8 cellular contexts compared by ENCODE assay signal in genomic region chr1:156740679-156741612, GRCh38. TPM values are rescaled to one million over a fixed set of nuclear protein-coding genes. Genes with fewer than 3 reads are reported as not detected.
DNase-seq lines count a peak whose midpoint lies in the region; ATAC-seq, FAIRE-seq and TF ChIP-seq lines count a peak whose summit lies in the region.

TSS of gene MRPL24 (minus strand) at chr1:156741088. CDS start at chr1:156738704, 2,384 bp downstream.

- WGBS in mesodermal cell (ENCODE audit: insufficient coverage in 2 of 2), 2 experiments = 1% methylated on average over 25 to 32 of the region's 42 CpGs

- peaks cover 16% of the 10 kb centered on the region for H3K4me1 ChIP-seq in OCI-LY3 (ENCODE audit: low read length)
- H3K4me1 ChIP-seq in mesodermal cell (ENCODE audit: control insufficient read depth, insufficient read depth, low read length, poor library complexity, severe bottlenecking) = peaks cover 9% of the 10 kb centered on the region

- H3K27ac ChIP-seq in OCI-LY3 (ENCODE audit: low read length) (peak within 1 kb of the TSS; percentile 81), mesodermal cell (ENCODE audit: low read depth, low read length, severe bottlenecking) (peak within 1 kb of the TSS; percentile 76)

- no peak for TF ChIP-seq CTCF in OCI-LY3 (IDR thresholded peaks at IDR 0.05; ENCODE audit: low read depth, low read length)

- H3K4me3 ChIP-seq in OCI-LY3 (ENCODE audit: low read length) (peak within 1 kb of the TSS; percentile 83), mesodermal cell (ENCODE audit: extremely low read depth, insufficient read depth, low read length, poor library complexity, severe bottlenecking) (peak within 1 kb of the TSS; percentile 69)

- H3K36me3 ChIP-seq in OCI-LY3 (replicated peaks; ENCODE audit: low read depth, low read length) (peaks cover 53% of the 10 kb centered on the region), mesodermal cell (ENCODE audit: control insufficient read depth, insufficient read depth, low read length) (peaks cover 76% of the 10 kb centered on the region)

- 0 out of 2 replicates have a peak within 1 kb of the TSS, but pooled peaks have one; percentile 5 for H2AFZ ChIP-seq in OCI-LY3 (ENCODE audit: low read depth, low read length)

- H3K9ac ChIP-seq in OCI-LY3 (ENCODE audit: low read length) = peak within 1 kb of the TSS; percentile 73

- FAIRE-seq in endometrium (lab: Jason Lieb, UNC) = peak; percentile 99

- H3K79me2 ChIP-seq in OCI-LY3 (ENCODE audit: low read length) = peaks cover 42% of the 10 kb centered on the region

- DNase-seq in D341Med (ENCODE audit: low spot score) (peak; percentile 95), HuH-7 (ENCODE audit: low spot score) (peak; percentile 94)
- DNase-seq in activated CD8-positive, alpha-beta memory T cell treated with anti-CD3 and anti-CD28 coated beads, Interleukin-2, amount 50 U/mL, for 48 hours = peak; percentile 94
- DNase-seq in stimulated activated CD8-positive, alpha-beta memory T cell treated with anti-CD3 and anti-CD28 coated beads, Interleukin-15, amount 100 ng/mL, for 4 hours (ENCODE audit: low read depth in 2 of 2) = peak; percentile 88 to 97

- peak; percentile 68 for ATAC-seq in GM21515 (IDR thresholded peaks at IDR 0.05; ENCODE audit: unreplicated experiment)

- no peaks in the 10 kb centered on the region for H3K27me3 ChIP-seq in OCI-LY3 (ENCODE audit: low read depth, low read length)

- H4K20me1 ChIP-seq in OCI-LY3 (ENCODE audit: insufficient read depth, low read length) = peaks cover 7% of the 10 kb centered on the region

- H3K9me3 ChIP-seq in OCI-LY3 (ENCODE audit: insufficient read depth, low read length) (no peaks in the 10 kb centered on the region), mesodermal cell (ENCODE audit: control insufficient read depth, low read length) (no peaks in the 10 kb centered on the region)

- peak within 1 kb of the TSS; percentile 75 for H3K4me2 ChIP-seq in OCI-LY3 (ENCODE audit: low read length)

RNA-seq across cellular contexts. Expression of gene MRPL24, which starts in this region (rescaled TPM):
- 42.2 TPM for polyA plus RNA-seq in mesodermal cell (2013, experiment 1 of 2)
- 38.4 TPM for polyA plus RNA-seq in mesodermal cell (2013, experiment 2 of 2)

Comparison
In these comparisons a context has a peak if more than half of its experiments do, and no peak if none do; other contexts are left out.
1. Peak in every context shown above with its lines: DNase-seq, ATAC-seq, H3K4me3 ChIP-seq and H3K27ac ChIP-seq.